8 cellular contexts compared by ENCODE assay signal in the genomic region with DNA sequence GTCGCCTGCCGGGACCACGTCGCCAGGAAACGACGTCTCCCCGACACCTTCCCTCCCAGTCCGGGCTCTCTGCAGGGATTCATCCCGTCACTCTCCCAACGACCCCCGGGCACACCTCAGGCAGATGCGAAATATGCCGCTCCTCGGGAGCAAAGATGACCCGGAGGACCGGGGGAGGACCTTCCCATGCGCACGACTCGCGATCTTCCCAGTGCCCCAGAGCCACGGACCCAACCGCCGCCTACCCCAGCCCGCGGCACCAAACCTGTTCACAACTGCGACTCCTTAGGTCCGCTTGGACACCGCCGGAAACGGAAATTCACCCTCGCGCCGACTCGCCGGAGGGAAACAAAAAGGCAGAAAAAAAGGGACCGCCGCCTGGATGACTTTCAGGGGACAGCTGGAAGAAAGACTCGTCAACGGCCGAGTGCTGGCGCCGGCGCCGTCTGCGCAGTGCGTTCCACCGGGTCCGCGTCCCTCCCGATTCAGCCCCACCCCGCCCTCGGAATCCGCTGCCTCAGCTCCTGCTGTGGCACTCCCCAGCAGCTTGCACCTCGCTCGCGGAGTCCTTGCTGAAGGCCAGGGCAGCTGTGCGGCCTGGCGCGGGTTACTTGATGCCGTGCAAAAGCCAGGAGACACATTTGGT. TPM values are rescaled to one million over a fixed set of nuclear protein-coding genes. Genes with fewer than 3 reads are reported as not detected.
DNase-seq lines count a peak whose midpoint lies in the region; ATAC-seq and TF ChIP-seq lines count a peak whose summit lies in the region.
"Not testable (repeated sequence)": the region's sequence is repeated elsewhere in the genome, so short reads cannot be mapped to it uniquely, and the experiment has no call there.

No MANE protein-coding gene starts in this region.

- H3K27me3 ChIP-seq in AG04450 (ENCODE audit: control insufficient read depth, insufficient read depth, low read length) = not testable (repeated sequence)

- ATAC-seq in GM19035 (IDR thresholded peaks at IDR 0.05; ENCODE audit: unreplicated experiment) = peak; percentile 94
- peak; percentile 86 for ATAC-seq in HG03196 (IDR thresholded peaks at IDR 0.05; ENCODE audit: unreplicated experiment)
- peak; percentile 81 for ATAC-seq in central memory CD8-positive, alpha-beta T cell (replicated peaks; ENCODE audit: extremely low read depth, poor library complexity, severe bottlenecking)

- H3K36me3 Mint-ChIP-seq in central memory CD8-positive, alpha-beta T cell (ENCODE audit: insufficient read depth) = peaks cover 13% of the 10 kb centered on the region

- peak overlapping the region; percentile 89 for H3K27ac Mint-ChIP-seq in central memory CD8-positive, alpha-beta T cell (ENCODE audit: low read depth)

- peaks cover 17% of the 10 kb centered on the region for H3K4me1 Mint-ChIP-seq in central memory CD8-positive, alpha-beta T cell

- not testable (repeated sequence) for TF ChIP-seq CTCF in AG04450 (IDR thresholded peaks at IDR 0.05; ENCODE audit: low read depth, low read length)

- peak overlapping the region; percentile 93 for H3K4me3 Mint-ChIP-seq in central memory CD8-positive, alpha-beta T cell

- CTCF ChIA-PET in AG04450 (lab: Charles Lee) = not testable (repeated sequence)

- peak overlapping the region; percentile 75 for H3K27ac ChIP-seq in AG04450 (ENCODE audit: low read depth, low read length)

- POLR2A ChIA-PET in AG04450 (lab: Yijun Ruan, JAX) = not testable (repeated sequence)

- peak; percentile 23 for DNase-seq in AG04450 (ENCODE audit: low read depth, low spot score)
- peak; percentile 55 for DNase-seq in NCI-H2227 treated with DMSO at 0.1 percent for 48 hours (lab: John Stamatoyannopoulos, UW)
- DNase-seq in activated CD4-positive, CD25-positive, alpha-beta regulatory T cell treated with anti-CD3 and anti-CD28 coated beads, Interleukin-2, amount 50 U/mL, for 16 hours (ENCODE audit: low read depth, low spot score) = peak; percentile 57
- DNase-seq in central memory CD8-positive, alpha-beta T cell (ENCODE audit: low spot score in 2 of 2) = peak; percentile 33 to 80
- peak; percentile 97 for DNase-seq in islet precursor cell
- peak; percentile 77 to 81 for DNase-seq in stimulated activated CD4-positive, alpha-beta T cell treated with anti-CD3 and anti-CD28 coated beads, Interleukin-12 subunit alpha, Interleukin-12 subunit beta, amount 100 ng/mL, for 24 hours (ENCODE audit: low read depth in 2 of 2)

- H3K9me3 Mint-ChIP-seq in central memory CD8-positive, alpha-beta T cell = not testable (repeated sequence)

- peak overlapping the region; percentile 83 for H3K4me3 ChIP-seq in AG04450 (ENCODE audit: low read depth, low read length)

- H3K27me3 Mint-ChIP-seq in central memory CD8-positive, alpha-beta T cell = not testable (repeated sequence)

- not testable (repeated sequence) for H3K9me3 ChIP-seq in AG04450 (ENCODE audit: control insufficient read depth, insufficient read depth, low read length)

RNA-seq across cellular contexts. Expression of a gene that starts 29.9 kb away (rescaled TPM):
- 3.1 and 3.6 TPM in 2 replicates for polyA plus RNA-seq in AG04450 (2011; rRNA removed)
- polyA minus RNA-seq in AG04450 (2011; rRNA and poly(A)+ RNA removed) = 2.1 and 2.9 TPM in 2 replicates

Comparison
In these comparisons a context has a peak if more than half of its experiments do, and no peak if none do; other contexts are left out.
1. Peak in every context shown above with its lines: DNase-seq, ATAC-seq, H3K4me3 ChIP-seq and H3K27ac ChIP-seq.
2. DNase-seq: peak in every context shown above with its lines; median percentile 97 in islet precursor cell; 79 in stimulated activated CD4-positive, alpha-beta T cell treated with anti-CD3 and anti-CD28 coated beads, Interleukin-12 subunit alpha, Interleukin-12 subunit beta, amount 100 ng/mL, for 24 hours; 57 in activated CD4-positive, CD25-positive, alpha-beta regulatory T cell treated with anti-CD3 and anti-CD28 coated beads, Interleukin-2, amount 50 U/mL, for 16 hours; 56 in central memory CD8-positive, alpha-beta T cell; 55 in NCI-H2227 treated with DMSO at 0.1 percent for 48 hours; 23 in AG04450.